In genomic region chr2:888211-888801, GRCh38 we compare ENCODE assay signal across 1 cellular context.
TF ChIP-seq lines count a peak whose summit lies in the region.

No MANE protein-coding gene starts in this region.

TF ChIP-seq in GM23338, 12 proteins besides CTCF, POLR2A, EP300 and RAD21 (continued from another document):
- no peak for TF ChIP-seq REST (IDR thresholded peaks at IDR 0.05; ENCODE audit: unreplicated experiment)
- TF ChIP-seq EZH2 (IDR thresholded peaks at IDR 0.05; ENCODE audit: low read depth, unreplicated experiment) = no peak
- no peak for TF ChIP-seq EZH2phosphoT487 (IDR thresholded peaks at IDR 0.05; ENCODE audit: unreplicated experiment)
- no peak for TF ChIP-seq CREB1 (CRISPR knock-in tag; IDR thresholded peaks at IDR 0.05; ENCODE audit: low read depth)
